ENCODE assay signal across 10 cellular contexts in genomic region chr9:134390947-134391318, GRCh38.
DNase-seq lines count a peak whose midpoint lies in the region; ATAC-seq and TF ChIP-seq lines count a peak whose summit lies in the region.
"Had no signal": no experiment of that assay in that cellular context is flagged by ENCODE, and none has a peak within 500 bp of the region (broad histone marks: within the 10 kb centered on the region; RNA-seq: fewer than 3 reads in every experiment).

No MANE protein-coding gene starts in this region.

- no peaks in the 10 kb centered on the region for H3K9me3 ChIP-seq in stomach smooth muscle (ENCODE audit: control insufficient read depth in 2 of 2, low read length in 2 of 2)

- intact Hi-C loops in activated CD4-positive, alpha-beta T cell treated with anti-CD3 and anti-CD28 coated beads, Interleukin-2, amount 10 ng/mL, durations not matched to agents 24 days and 14 days (cut with micrococcal nuclease), result loop anchor here (1.0 to 5.0 kb wide), 4 partner anchors 16 to 229 kb away; partner anchors contain the start of genes RNU6ATAC and RXRA
- intact Hi-C loops in activated CD8-positive, alpha-beta T cell treated with anti-CD3 and anti-CD28 coated beads for 36 hours (cut with micrococcal nuclease), result no loop called here
- intact Hi-C loops in cardiac septum (cut with DNase I), result no loop called here

- H3K27ac Mint-ChIP-seq in activated CD4-positive, alpha-beta T cell treated with anti-CD3 and anti-CD28 coated beads, Interleukin-2, amount 10 ng/mL, durations not matched to agents 24 days and 14 days, result peak overlapping the region; percentile 89
- peak overlapping the region; percentile 99 for H3K27ac Mint-ChIP-seq in activated CD8-positive, alpha-beta T cell treated with anti-CD3 and anti-CD28 coated beads for 36 hours
- H3K27ac Mint-ChIP-seq in chondrocyte (ENCODE audit: unreplicated experiment), result no peak overlapping the region
- H3K27ac Mint-ChIP-seq: nephron had no signal

- no peaks in the 10 kb centered on the region for H3K27me3 ChIP-seq in stomach smooth muscle (ENCODE audit: control insufficient read depth in 1 of 2, insufficient read depth in 2 of 2, low read length in 2 of 2)

- H3K9ac ChIP-seq in stomach smooth muscle (ENCODE audit: low read length in 2 of 2), result no peak overlapping the region

- H3K4me3 ChIP-seq in stomach smooth muscle (ENCODE audit: low read length in 2 of 2), result no peak overlapping the region

- peak overlapping the region; percentile 18 for H3K27ac ChIP-seq in stomach smooth muscle (ENCODE audit: low read length)

- CTCF ChIA-PET in activated CD8-positive, alpha-beta T cell treated with anti-CD3 and anti-CD28 coated beads for 36 hours (lab: Charles Lee), result interaction anchor here (0.7 to 3.5 kb wide), 8 partner anchors 9 to 220 kb away, joined by 3 to 23 read pairs (median 4); no protein-coding TSS in a partner anchor

- ATAC-seq in HG02798 (IDR thresholded peaks at IDR 0.05; ENCODE audit: poor library complexity, unreplicated experiment), result peak; percentile 27
- peak; percentile 21 for ATAC-seq in activated CD8-positive, alpha-beta T cell treated with anti-CD3 and anti-CD28 coated beads for 36 hours

- H3K36me3 Mint-ChIP-seq in activated CD4-positive, alpha-beta T cell treated with anti-CD3 and anti-CD28 coated beads, Interleukin-2, amount 10 ng/mL, durations not matched to agents 24 days and 14 days (ENCODE audit: low read depth), result peaks cover 3% of the 10 kb centered on the region
- H3K36me3 Mint-ChIP-seq in activated CD8-positive, alpha-beta T cell treated with anti-CD3 and anti-CD28 coated beads for 36 hours (ENCODE audit: low read depth), result peaks cover 8% of the 10 kb centered on the region
- H3K36me3 Mint-ChIP-seq in chondrocyte (ENCODE audit: low read depth), result no peaks in the 10 kb centered on the region

- H3K27me3 Mint-ChIP-seq in activated CD4-positive, alpha-beta T cell treated with anti-CD3 and anti-CD28 coated beads, Interleukin-2, amount 10 ng/mL, durations not matched to agents 24 days and 14 days, result peaks cover 23% of the 10 kb centered on the region
- H3K27me3 Mint-ChIP-seq in activated CD8-positive, alpha-beta T cell treated with anti-CD3 and anti-CD28 coated beads for 36 hours, result peaks cover 4% of the 10 kb centered on the region
- no peaks in the 10 kb centered on the region for H3K27me3 Mint-ChIP-seq in chondrocyte (ENCODE audit: low read depth)

- peaks cover 5% of the 10 kb centered on the region for H3K9me3 Mint-ChIP-seq in activated CD4-positive, alpha-beta T cell treated with anti-CD3 and anti-CD28 coated beads, Interleukin-2, amount 10 ng/mL, durations not matched to agents 24 days and 14 days
- H3K9me3 Mint-ChIP-seq in activated CD8-positive, alpha-beta T cell treated with anti-CD3 and anti-CD28 coated beads for 36 hours, result peaks cover 4% of the 10 kb centered on the region
- no peaks in the 10 kb centered on the region for H3K9me3 Mint-ChIP-seq in chondrocyte (ENCODE audit: low read depth)
- H3K9me3 Mint-ChIP-seq: nephron had no signal

- POLR2A ChIA-PET in activated CD8-positive, alpha-beta T cell treated with anti-CD3 and anti-CD28 coated beads for 36 hours (lab: Charles Lee), result interaction anchor here (0.5 to 3.4 kb wide), 12 partner anchors 11 to 227 kb away, joined by 3 to 28 read pairs (median 3); partner anchors contain the start of gene RNU6ATAC

- peak overlapping the region; percentile 70 for H3K4me3 Mint-ChIP-seq in activated CD4-positive, alpha-beta T cell treated with anti-CD3 and anti-CD28 coated beads, Interleukin-2, amount 10 ng/mL, durations not matched to agents 24 days and 14 days
- peak overlapping the region; percentile 77 for H3K4me3 Mint-ChIP-seq in activated CD8-positive, alpha-beta T cell treated with anti-CD3 and anti-CD28 coated beads for 36 hours
- H3K4me3 Mint-ChIP-seq in chondrocyte (ENCODE audit: unreplicated experiment), result no peak overlapping the region
- H3K4me3 Mint-ChIP-seq: nephron had no signal

- peaks cover 36% of the 10 kb centered on the region for H3K4me1 Mint-ChIP-seq in activated CD4-positive, alpha-beta T cell treated with anti-CD3 and anti-CD28 coated beads, Interleukin-2, amount 10 ng/mL, durations not matched to agents 24 days and 14 days
- peaks cover 58% of the 10 kb centered on the region for H3K4me1 Mint-ChIP-seq in activated CD8-positive, alpha-beta T cell treated with anti-CD3 and anti-CD28 coated beads for 36 hours (ENCODE audit: low read depth)
- H3K4me1 Mint-ChIP-seq in chondrocyte (ENCODE audit: low read depth), result peaks cover 12% of the 10 kb centered on the region

- no peak for TF ChIP-seq CTCF in activated CD8-positive, alpha-beta T cell treated with anti-CD3 and anti-CD28 coated beads for 36 hours (IDR thresholded peaks at IDR 0.05)
- no peak for TF ChIP-seq CTCF in chondrocyte (IDR thresholded peaks at IDR 0.05)

- peaks cover 87% of the 10 kb centered on the region for H3K4me1 ChIP-seq in stomach smooth muscle (ENCODE audit: control insufficient read depth, insufficient read depth, low read length)

- DNase-seq in activated CD4-positive, alpha-beta T cell treated with anti-CD3 and anti-CD28 coated beads, Interleukin-2, amount 10 ng/mL, durations not matched to agents 24 days and 14 days, result no peak
- no peak for DNase-seq in activated CD4-positive, alpha-beta T cell treated with anti-CD3 and anti-CD28 coated beads, Interleukin-2, amount 50 U/mL, for 4 hours
- no peak for DNase-seq in activated CD8-positive, alpha-beta T cell treated with anti-CD3 and anti-CD28 coated beads for 36 hours
- no peak for DNase-seq in iPS-NIHi11 (ENCODE audit: low spot score)
- no peak for DNase-seq in cardiac septum (ENCODE audit: low spot score)
- DNase-seq in chondrocyte (ENCODE audit: low spot score), result no peak
- DNase-seq: Right ventricle myocardium superior had no signal

- H3K36me3 ChIP-seq in stomach smooth muscle (ENCODE audit: control insufficient read depth in 2 of 2, insufficient read depth in 2 of 2, low read length in 2 of 2), result no peaks in the 10 kb centered on the region
